22 cellular contexts compared by ENCODE assay signal in the genomic region with DNA sequence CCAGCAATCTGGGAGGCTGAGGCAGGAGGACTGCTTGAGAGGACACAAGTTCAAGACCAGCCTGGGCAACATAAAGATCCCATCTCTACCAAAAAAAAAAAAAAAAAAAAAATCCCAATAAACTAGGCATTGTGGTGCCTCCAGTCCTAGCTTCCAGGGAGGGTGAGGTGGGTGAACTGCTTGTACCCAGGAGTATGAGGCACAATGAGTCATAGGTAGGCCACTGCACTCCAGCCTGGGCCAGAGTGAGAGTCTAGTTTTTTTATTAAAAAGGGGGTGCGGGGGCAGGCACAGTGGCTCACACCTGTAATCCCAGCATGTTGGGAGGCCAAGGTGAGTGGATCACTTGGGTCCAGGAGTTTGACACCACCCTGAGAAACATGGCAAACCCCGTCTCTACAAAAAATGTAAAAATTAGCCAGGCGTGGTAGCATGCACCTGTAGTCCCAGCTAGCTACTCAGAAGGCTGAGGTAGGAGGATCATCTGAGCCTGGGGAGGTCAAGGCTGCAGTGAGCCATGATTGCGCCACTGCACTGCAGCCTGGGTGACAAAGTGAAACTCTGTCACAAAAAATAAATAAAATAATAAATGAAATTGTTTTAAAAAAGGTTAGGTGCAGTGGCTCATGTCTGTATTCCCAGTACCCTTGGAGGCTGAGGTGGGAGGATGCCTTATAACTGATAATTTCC. TPM values are rescaled to one million over a fixed set of nuclear protein-coding genes. Genes with fewer than 3 reads are reported as not detected.
A peak's percentile ranks its signal among the peaks of the same experiment; 100 is the strongest.
DNase-seq lines count a peak whose midpoint lies in the region; ATAC-seq, FAIRE-seq and TF ChIP-seq lines count a peak whose summit lies in the region.
"Had no signal": no experiment of that assay in that cellular context is flagged by ENCODE, and none has a peak within 500 bp of the region (broad histone marks: within the 10 kb centered on the region; RNA-seq: fewer than 3 reads in every experiment).

No MANE protein-coding gene starts in this region.

- no peaks in the 10 kb centered on the region for H3K9me1 ChIP-seq in keratinocyte (ENCODE audit: control insufficient read depth, extremely low read depth, insufficient read depth, low read length)

- no peaks in the 10 kb centered on the region for H4K20me1 ChIP-seq in keratinocyte (ENCODE audit: control insufficient read depth, extremely low read depth, insufficient read depth, low read length)

- FAIRE-seq in H54 (lab: Jason Lieb, UNC), result no peak
- no peak for FAIRE-seq in keratinocyte (lab: Jason Lieb, UNC)
- FAIRE-seq: A204.1 had no signal

- no peak for TF ChIP-seq POLR2A in H54 (IDR thresholded peaks at IDR 0.05; ENCODE audit: low read depth, low read length)

- ATAC-seq in RWPE2 (ENCODE audit: low read depth), result peak; percentile 43; the same call in 2 of the 3 replicates

- dilution Hi-C loops in keratinocyte (cut with MboI; ENCODE audit: extremely low pct_ligation_motif_present, low sequenced_read_pairs), result no loop called here

- in situ Hi-C loops in ACHN (cut with HindIII; ENCODE audit: low pct_ligation_motif_present, low pct_unique_long_range_greater_than_20kb, low sequenced_read_pairs), result no loop called here

- H3K27ac ChIP-seq in RWPE2 (ENCODE audit: poor library complexity, severe bottlenecking) (peak overlapping the region; percentile 1), keratinocyte (ENCODE audit: control insufficient read depth, insufficient read depth, low read length) (no peak overlapping the region)
- H3K27ac ChIP-seq: SK-N-MC had no signal

- H3K4me1 ChIP-seq in RWPE2 (ENCODE audit: insufficient read depth, poor library complexity, severe bottlenecking) (peaks cover 53% of the 10 kb centered on the region), keratinocyte (ENCODE audit: control insufficient read depth, extremely low read depth, insufficient read depth, low read length) (peaks cover 27% of the 10 kb centered on the region)

- no peaks in the 10 kb centered on the region for H3K36me3 ChIP-seq in RWPE2 (ENCODE audit: low read depth)
- H3K36me3 ChIP-seq in keratinocyte (ENCODE audit: control insufficient read depth in 2 of 2, extremely low read depth in 1 of 2, insufficient read depth in 2 of 2, low read length in 2 of 2), result no peaks in the 10 kb centered on the region
- H3K36me3 ChIP-seq: BE2C had no signal

- H3K9ac ChIP-seq in keratinocyte (ENCODE audit: control insufficient read depth, extremely low read depth, insufficient read depth, low read length), result no peak overlapping the region

- H2AFZ ChIP-seq in keratinocyte (ENCODE audit: control insufficient read depth, low read length), result no peak overlapping the region

- H3K9me3 ChIP-seq in RWPE2 (ENCODE audit: severe bottlenecking) (no peaks in the 10 kb centered on the region), keratinocyte (ENCODE audit: control insufficient read depth, low read depth, low read length) (no peaks in the 10 kb centered on the region)
- H3K9me3 ChIP-seq: BE2C had no signal

- H3K4me3 ChIP-seq in RWPE2 (ENCODE audit: severe bottlenecking), result no peak overlapping the region
- no peak overlapping the region for H3K4me3 ChIP-seq in keratinocyte (ENCODE audit: control insufficient read depth in 2 of 3, extremely low read depth in 1 of 3, insufficient read depth in 2 of 3, low read depth in 1 of 3, low read length in 3 of 3)
- H3K4me3 ChIP-seq: SK-N-MC had no signal

- H3K79me2 ChIP-seq in keratinocyte (ENCODE audit: control insufficient read depth, insufficient read depth, low read length), result no peaks in the 10 kb centered on the region

- H3K27me3 ChIP-seq in RWPE2 (ENCODE audit: insufficient read depth, poor library complexity, severe bottlenecking) (no peaks in the 10 kb centered on the region), keratinocyte (ENCODE audit: control insufficient read depth, extremely low read depth, insufficient read depth, low read length) (no peaks in the 10 kb centered on the region)
- H3K27me3 ChIP-seq: BE2C had no signal

- DNase-seq in ACHN (peak; percentile 34), H54 (ENCODE audit: insufficient read length, low spot score) (peak; percentile 47), RWPE2 (ENCODE audit: low spot score) (no peak), keratinocyte (ENCODE audit: low read depth, low spot score) (no peak), NCI-H748 (lab: John Stamatoyannopoulos, UW; ENCODE audit: unreplicated experiment) (no peak), AG08395 (ENCODE audit: low spot score) (no peak), NCI-H1105 (lab: John Stamatoyannopoulos, UW) (no peak)
- DNase-seq: BE2C; CD4-positive, alpha-beta T cell; COR-L47; DMS79; KBM-7; NCI-H1105 treated with DMSO at 0.1 percent for 48 hours; NCI-H2081; NCI-H2171; NCI-H345; NCI-H524 treated with DMSO at 0.1 percent for 48 hours; OCI-M1; SHP77 treated with DMSO at 0.1 percent for 48 hours; SW 1271 had no signal

- peak overlapping the region; percentile 6 for H3K4me2 ChIP-seq in keratinocyte (ENCODE audit: control insufficient read depth, extremely low read depth, insufficient read depth, low read depth, low read length)

- TF ChIP-seq CTCF in RWPE2 (IDR thresholded peaks at IDR 0.05; ENCODE audit: poor library complexity, severe bottlenecking) (no peak), keratinocyte (optimal IDR thresholded peaks at IDR 0.05 in 1 of 3, IDR thresholded peaks at IDR 0.05 in 1 of 3, conservative IDR thresholded peaks at IDR 0.05 in 1 of 3; ENCODE audit: extremely low read depth in 1 of 3, insufficient read depth in 2 of 3, low read length in 3 of 3) (no peak)

RNA-seq across cellular contexts. Expression of a gene that starts 7.8 kb away (rescaled TPM):
- polyA plus RNA-seq in keratinocyte, result 0.03 to 0.27 TPM (median 0.14 TPM) in 3 replicates
- polyA plus RNA-seq in keratinocyte (2011; ENCODE audit: low read depth), result 0.07 TPM
- polyA plus RNA-seq in keratinocyte (2011; cell fraction: cytosol; rRNA removed), result 0.04 TPM in 2 replicates
- 0.23 and 0.32 TPM in 2 replicates for polyA plus RNA-seq in keratinocyte (2011; cell fraction: nucleus; rRNA removed)
- polyA plus RNA-seq in keratinocyte (2012; ENCODE audit: low replicate concordance), result 0.14 and 0.47 TPM in 2 replicates
- 0.03 to 0.59 TPM (median 0.06 TPM) in 3 replicates for polyA minus RNA-seq in keratinocyte
- polyA minus RNA-seq in keratinocyte (2011; cell fraction: cytosol; rRNA and poly(A)+ RNA removed), result 0.19 TPM
- 0.47 and 0.53 TPM in 2 replicates for polyA minus RNA-seq in keratinocyte (2011; cell fraction: nucleus; rRNA and poly(A)+ RNA removed)

RNA-seq across cellular contexts. Expression of a gene that starts 32.8 kb away (rescaled TPM):
- polyA plus RNA-seq in keratinocyte, result 0.08 to 0.19 TPM (median 0.12 TPM) in 3 replicates
- not detected for polyA plus RNA-seq in keratinocyte (2011; ENCODE audit: low read depth)
- not detected in 2 replicates for polyA plus RNA-seq in keratinocyte (2011; cell fraction: cytosol; rRNA removed)
- polyA plus RNA-seq in keratinocyte (2011; cell fraction: nucleus; rRNA removed), result 0.38 and 0.40 TPM in 2 replicates
- polyA plus RNA-seq in keratinocyte (2012; ENCODE audit: low replicate concordance), result 0.10 TPM in 1 of 2 replicates, not detected in the other
- polyA minus RNA-seq in keratinocyte, result 0.16 TPM in 1 of 3 replicates, not detected in the others
- polyA minus RNA-seq in keratinocyte (2011; cell fraction: cytosol; rRNA and poly(A)+ RNA removed), result not detected
- not detected in 2 replicates for polyA minus RNA-seq in keratinocyte (2011; cell fraction: nucleus; rRNA and poly(A)+ RNA removed)

RNA-seq across cellular contexts. Expression of a gene that starts 38.6 kb away (rescaled TPM):
- polyA plus RNA-seq in keratinocyte, result 13.2 to 22.1 TPM (median 14.5 TPM) in 3 replicates
- 6.4 TPM for polyA plus RNA-seq in keratinocyte (2011; ENCODE audit: low read depth)
- 7.2 and 12.6 TPM in 2 replicates for polyA plus RNA-seq in keratinocyte (2011; cell fraction: cytosol; rRNA removed)
- 16.4 and 17.4 TPM in 2 replicates for polyA plus RNA-seq in keratinocyte (2011; cell fraction: nucleus; rRNA removed)
- 10.1 and 15.8 TPM in 2 replicates for polyA plus RNA-seq in keratinocyte (2012; ENCODE audit: low replicate concordance)
- 4.1 to 15.9 TPM (median 10.9 TPM) in 3 replicates for polyA minus RNA-seq in keratinocyte
- polyA minus RNA-seq in keratinocyte (2011; cell fraction: cytosol; rRNA and poly(A)+ RNA removed), result 8.8 TPM
- 12.8 and 23.4 TPM in 2 replicates for polyA minus RNA-seq in keratinocyte (2011; cell fraction: nucleus; rRNA and poly(A)+ RNA removed)

RNA-seq across cellular contexts. Expression of a gene that starts 53.0 kb away (rescaled TPM):
- 11.0 to 15.9 TPM (median 11.7 TPM) in 3 replicates for polyA plus RNA-seq in keratinocyte
- polyA plus RNA-seq in keratinocyte (2011; ENCODE audit: low read depth), result 2.0 TPM
- polyA plus RNA-seq in keratinocyte (2011; cell fraction: cytosol; rRNA removed), result 10.4 and 11.8 TPM in 2 replicates
- polyA plus RNA-seq in keratinocyte (2011; cell fraction: nucleus; rRNA removed), result 21.7 and 30.6 TPM in 2 replicates
- 6.6 and 6.7 TPM in 2 replicates for polyA plus RNA-seq in keratinocyte (2012; ENCODE audit: low replicate concordance)
- 32.9 to 53.0 TPM (median 35.4 TPM) in 3 replicates for polyA minus RNA-seq in keratinocyte
- polyA minus RNA-seq in keratinocyte (2011; cell fraction: cytosol; rRNA and poly(A)+ RNA removed), result 12.7 TPM
- 16.7 and 21.5 TPM in 2 replicates for polyA minus RNA-seq in keratinocyte (2011; cell fraction: nucleus; rRNA and poly(A)+ RNA removed)

Comparison
In these comparisons a context has a peak if more than half of its experiments do, and no peak if none do; other contexts are left out.
1. DNase-seq: peak in ACHN (single experiment) and H54 (single experiment); none in RWPE2 (single experiment), keratinocyte (single experiment), NCI-H748 (single experiment), AG08395 (single experiment) and NCI-H1105 (single experiment).